Comparison of ENCODE assay signal across 1 cellular context in genomic region chr14:59265808-59266207, GRCh38.
TF ChIP-seq lines count a peak whose summit lies in the region.

No MANE protein-coding gene starts in this region.

TF ChIP-seq in HepG2, 621 proteins besides CTCF, POLR2A, EP300 and RAD21 (continued from another document):
- TF ChIP-seq ZUFSP (CRISPR knock-in tag; IDR thresholded peaks at IDR 0.05; ENCODE audit: borderline replicate concordance) = no peak
TF ChIP-seq in HepG2: peak in this region for 0.
